Comparison of ENCODE assay signal across 34 cellular contexts in the genomic region with DNA sequence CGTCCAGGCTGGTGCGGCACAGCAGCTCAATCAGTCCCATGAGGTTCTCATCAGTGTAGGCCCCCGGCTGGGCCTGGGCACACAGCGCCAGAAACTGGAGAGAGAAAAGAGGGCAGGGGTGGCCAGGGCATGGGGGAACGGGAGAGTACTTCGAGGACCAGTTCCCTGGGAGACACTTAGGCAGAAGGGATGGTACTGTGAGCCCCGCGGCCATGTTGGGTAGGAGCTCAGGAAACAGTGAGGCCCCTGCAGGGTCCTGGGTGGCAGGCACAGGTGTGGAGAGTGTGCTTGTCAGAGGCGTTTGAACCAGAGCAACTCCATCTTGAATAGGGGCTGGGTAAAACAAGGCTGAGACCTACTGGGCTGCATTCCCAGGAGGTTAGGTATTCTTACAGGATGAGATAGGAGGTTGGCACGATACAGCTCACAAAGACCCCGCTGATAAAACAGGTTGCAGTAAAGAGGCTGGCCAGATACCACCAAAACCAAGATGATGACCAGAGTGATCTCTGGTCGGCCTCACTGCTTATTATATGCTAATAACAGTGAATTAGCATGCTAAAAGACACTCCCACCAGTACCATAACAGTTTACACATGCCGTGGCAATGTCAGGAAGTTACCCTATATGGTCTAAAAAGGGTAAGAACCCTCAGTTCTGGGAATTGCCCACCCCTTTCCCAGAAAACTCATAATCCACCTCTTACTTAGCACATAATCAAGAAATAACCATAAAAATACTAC.
"Had no signal": no experiment of that assay in that cellular context is flagged by ENCODE, and none has a peak within 500 bp of the region (broad histone marks: within the 10 kb centered on the region; RNA-seq: fewer than 3 reads in every experiment).

No MANE protein-coding gene starts in this region.

- ATAC-seq: activated naive CD8-positive, alpha-beta T cell treated with anti-CD3 and anti-CD28 coated beads, Interleukin-2, amount 50 U/mL, for 24 hours; foreskin keratinocyte; left lung; natural killer cell treated with Interleukin-12 subunit alpha and Interleukin-12 subunit beta and Interleukin-15 and Interleukin-18, amount 100 ng/mL, for 72 hours; pancreas; sciatic nerve; stimulated activated naive B cell treated with anti-CD40 and anti-IgM and Interleukin-4, amounts not matched to agents 10 μg/mL and 1 μg/mL and 100 μg/mL, for 72 hours; T-helper 17 cell; upper lobe of right lung had no signal

- H3K9me3 ChIP-seq: esophagus muscularis mucosa, neutrophil, pancreas, prostate gland, stomach, thyroid gland, upper lobe of right lung had no signal

- H3K4me3 ChIP-seq: esophagus muscularis mucosa, left lung, lung, pancreas, prostate gland, skin epidermis, stomach, thyroid gland, upper lobe of right lung had no signal

- H3K4me1 ChIP-seq: foreskin keratinocyte, left lung, pancreas, prostate gland, thyroid gland, upper lobe of right lung had no signal

- H3K27ac ChIP-seq: esophagus muscularis mucosa, foreskin keratinocyte, left lung, neutrophil, pancreas, prostate gland, skin epidermis, stomach, thyroid gland, upper lobe of right lung had no signal

- H3K36me3 ChIP-seq: esophagus muscularis mucosa, left lung, neutrophil, pancreas, prostate gland, stomach, thyroid gland, upper lobe of right lung had no signal

- DNase-seq: activated CD4-positive, alpha-beta T cell treated with anti-CD3 and anti-CD28 coated beads for 4 hours; activated CD4-positive, alpha-beta T cell treated with anti-CD3 and anti-CD28 coated beads, Interleukin-2, amount 50 U/mL, for 48 hours; activated CD4-positive, CD25-positive, alpha-beta regulatory T cell; activated CD8-positive, alpha-beta memory T cell treated with anti-CD3 and anti-CD28 coated beads, Interleukin-2, amount 50 U/mL, for 48 hours; activated gamma-delta T cell; activated naive CD8-positive, alpha-beta T cell treated with anti-CD3 and anti-CD28 coated beads, Interleukin-2, amount 50 U/mL, for 24 hours; activated T-cell treated with anti-CD3 and anti-CD28 coated beads, Interleukin-2, amount 50 U/mL, for 24 hours; amygdala; caudate nucleus; endodermal cell; foreskin keratinocyte; mesendoderm; pancreas; retina; stimulated activated CD4-positive, alpha-beta T cell treated with anti-CD3 and anti-CD28 coated beads, Interleukin-1b, Interleukin-23, amount 100 ng/mL, for 48 hours; stimulated activated CD4-positive, alpha-beta T cell treated with anti-CD3 and anti-CD28 coated beads, Interleukin-4, amount 100 ng/mL, for 4 hours; stimulated activated CD8-positive, alpha-beta memory T cell treated with anti-CD3 and anti-CD28 coated beads, Interleukin-4, amount 100 ng/mL, for 48 hours; stimulated activated naive B cell treated with anti-CD40 and anti-IgM and Interleukin-4, amounts not matched to agents 10 μg/mL and 1 μg/mL and 100 μg/mL, for 72 hours; stomach; SW 1271; T-helper 17 cell; T1000; thyroid gland; upper lobe of right lung had no signal

- H3K9me3 Mint-ChIP-seq: activated naive CD4-positive, alpha-beta T cell treated with anti-CD3 and anti-CD28 coated beads, Interleukin-2, amount 50 U/mL, for 24 hours; endodermal cell; natural killer cell treated with Interleukin-12 subunit alpha and Interleukin-12 subunit beta and Interleukin-15 and Interleukin-18, amount 100 ng/mL, for 72 hours; stimulated activated naive B cell treated with anti-CD40 and anti-IgM and Interleukin-4, amounts not matched to agents 10 μg/mL and 1 μg/mL and 100 μg/mL, for 72 hours had no signal

- H3K36me3 Mint-ChIP-seq: natural killer cell treated with Interleukin-12 subunit alpha and Interleukin-12 subunit beta and Interleukin-15 and Interleukin-18, amount 100 ng/mL, for 72 hours had no signal

- H3K27me3 Mint-ChIP-seq: activated naive CD4-positive, alpha-beta T cell treated with anti-CD3 and anti-CD28 coated beads, Interleukin-2, amount 50 U/mL, for 24 hours; activated naive CD8-positive, alpha-beta T cell treated with anti-CD3 and anti-CD28 coated beads, Interleukin-2, amount 50 U/mL, for 24 hours; activated T-cell treated with anti-CD3 and anti-CD28 coated beads, Interleukin-2, amount 50 U/mL, for 24 hours; natural killer cell treated with Interleukin-12 subunit alpha and Interleukin-12 subunit beta and Interleukin-15 and Interleukin-18, amount 100 ng/mL, for 72 hours; T-helper 17 cell had no signal

- H3K27me3 ChIP-seq: esophagus muscularis mucosa, left lung, pancreas, stomach, thyroid gland, upper lobe of right lung had no signal

- H3K27ac Mint-ChIP-seq: activated naive CD4-positive, alpha-beta T cell treated with anti-CD3 and anti-CD28 coated beads, Interleukin-2, amount 50 U/mL, for 24 hours; activated naive CD8-positive, alpha-beta T cell treated with anti-CD3 and anti-CD28 coated beads, Interleukin-2, amount 50 U/mL, for 24 hours; activated T-cell treated with anti-CD3 and anti-CD28 coated beads, Interleukin-2, amount 50 U/mL, for 24 hours; endodermal cell; natural killer cell treated with Interleukin-12 subunit alpha and Interleukin-12 subunit beta and Interleukin-15 and Interleukin-18, amount 100 ng/mL, for 72 hours; stimulated activated naive B cell treated with anti-CD40 and anti-IgM and Interleukin-4, amounts not matched to agents 10 μg/mL and 1 μg/mL and 100 μg/mL, for 72 hours; T-helper 17 cell had no signal

- FAIRE-seq: islet of Langerhans, pancreas had no signal

- H3K4me3 Mint-ChIP-seq: activated naive CD4-positive, alpha-beta T cell treated with anti-CD3 and anti-CD28 coated beads, Interleukin-2, amount 50 U/mL, for 24 hours; activated naive CD8-positive, alpha-beta T cell treated with anti-CD3 and anti-CD28 coated beads, Interleukin-2, amount 50 U/mL, for 24 hours; activated T-cell treated with anti-CD3 and anti-CD28 coated beads, Interleukin-2, amount 50 U/mL, for 24 hours; endodermal cell; natural killer cell treated with Interleukin-12 subunit alpha and Interleukin-12 subunit beta and Interleukin-15 and Interleukin-18, amount 100 ng/mL, for 72 hours; stimulated activated naive B cell treated with anti-CD40 and anti-IgM and Interleukin-4, amounts not matched to agents 10 μg/mL and 1 μg/mL and 100 μg/mL, for 72 hours; T-helper 17 cell had no signal
